In genomic region chr4:182338059-182338458, GRCh38 we compare ENCODE assay signal across 27 cellular contexts.
DNase-seq lines count a peak whose midpoint lies in the region; ATAC-seq and TF ChIP-seq lines count a peak whose summit lies in the region.
"Had no signal": no experiment of that assay in that cellular context is flagged by ENCODE, and none has a peak within 500 bp of the region (broad histone marks: within the 10 kb centered on the region; RNA-seq: fewer than 3 reads in every experiment).

No MANE protein-coding gene starts in this region.

- no peak overlapping the region for H3K27ac ChIP-seq in H9 (ENCODE audit: insufficient read length, low read depth, low read length)
- H3K27ac ChIP-seq in RWPE1, result no peak overlapping the region
- H3K27ac ChIP-seq: breast epithelium, left ventricle myocardium inferior, parathyroid adenoma, spleen, upper lobe of right lung had no signal

- no peak overlapping the region for H3K9ac ChIP-seq in H9 (ENCODE audit: extremely low read depth, insufficient read length, low read length)
- H3K9ac ChIP-seq: parathyroid adenoma had no signal

- H2AK5ac ChIP-seq in H9 (ENCODE audit: insufficient read length, low read length), result no peak overlapping the region

- no peak overlapping the region for H4K8ac ChIP-seq in H9 (replicated peaks; ENCODE audit: insufficient read length, low read depth, low read length)

- no peak overlapping the region for H3K4me2 ChIP-seq in H9 (ENCODE audit: insufficient read depth, insufficient read length, low read length)

- CTCF ChIA-PET in RWPE1 (lab: Yijun Ruan, JAX), result no interaction called here

- H3K27me3 ChIP-seq in BE2C (no peaks in the 10 kb centered on the region), H9 (ENCODE audit: insufficient read depth, low read length) (no peaks in the 10 kb centered on the region)
- H3K27me3 ChIP-seq: breast epithelium, spleen, upper lobe of right lung had no signal

- H4K20me1 ChIP-seq in H9 (ENCODE audit: control insufficient read depth, insufficient read depth, insufficient read length), result no peaks in the 10 kb centered on the region

- POLR2A ChIA-PET in RWPE1 (lab: Yijun Ruan, JAX; ENCODE audit: low non-redundant PET), result no interaction called here

- H3K4me1 ChIP-seq in BE2C, result no peaks in the 10 kb centered on the region; the same call in 1 of the 2 replicates
- H3K4me1 ChIP-seq in H9 (ENCODE audit: insufficient read depth, low read length), result no peaks in the 10 kb centered on the region
- H3K4me1 ChIP-seq: breast epithelium, left ventricle myocardium inferior, parathyroid adenoma, spleen, upper lobe of right lung had no signal

- H3K23me2 ChIP-seq in H9 (ENCODE audit: insufficient read length, low read depth, low read length, poor library complexity, severe bottlenecking), result no peaks in the 10 kb centered on the region

- no peak overlapping the region for H4K91ac ChIP-seq in H9 (ENCODE audit: insufficient read length, low read depth, low read length)

- TF ChIP-seq CTCF in BE2C (IDR thresholded peaks at IDR 0.05; ENCODE audit: low read depth, low read length) (no peak), astrocyte of the spinal cord (IDR thresholded peaks at IDR 0.05; ENCODE audit: low read depth, low read length) (no peak), H9 (conservative IDR thresholded peaks at IDR 0.05) (no peak), RWPE1 (conservative IDR thresholded peaks at IDR 0.05; ENCODE audit: low read depth) (no peak)

- H3K36me3 ChIP-seq in BE2C, result no peaks in the 10 kb centered on the region
- H3K36me3 ChIP-seq: left ventricle myocardium inferior, spleen, upper lobe of right lung had no signal

- ATAC-seq in GM21526 (IDR thresholded peaks at IDR 0.05; ENCODE audit: low FRiP score, unreplicated experiment), result no peak
- ATAC-seq: CD8-positive, alpha-beta T cell; HCT116; stimulated activated naive CD8-positive, alpha-beta T cell treated with anti-CD3 and anti-CD28 coated beads, Interleukin-15, Interleukin-2, amounts not matched to agents 100 U/mL and 50 U/mL, for 24 hours; upper lobe of right lung had no signal

- H3K56ac ChIP-seq in H9 (ENCODE audit: insufficient read length, low read depth, low read length), result no peak overlapping the region

- in situ Hi-C loops in astrocyte of the spinal cord (cut with HindIII; ENCODE audit: low sequenced_read_pairs), result no loop called here

- H3K4me3 Mint-ChIP-seq in H9, result no peak overlapping the region
- H3K4me3 Mint-ChIP-seq: activated CD4-positive, alpha-beta memory T cell treated with anti-CD3 and anti-CD28 coated beads, Interleukin-2, amount 10 ng/mL, durations not matched to agents 7 days and 5 days; CD8-positive, alpha-beta T cell had no signal

- peaks cover 0 to 6% of the 10 kb centered on the region in 2 experiments; a peak in 1 of 5 replicates for H3K9me3 Mint-ChIP-seq in H9
- H3K9me3 Mint-ChIP-seq: activated CD4-positive, alpha-beta memory T cell treated with anti-CD3 and anti-CD28 coated beads, Interleukin-2, amount 10 ng/mL, durations not matched to agents 7 days and 5 days; CD8-positive, alpha-beta T cell had no signal

- H3K36me3 Mint-ChIP-seq in H9 (ENCODE audit: insufficient read depth in 1 of 3, low read depth in 3 of 3), result peaks cover 4 to 12% (median 4%) of the 10 kb centered on the region in 3 experiments; a peak in 6 of 7 replicates
- H3K36me3 Mint-ChIP-seq: CD8-positive, alpha-beta T cell had no signal

- H3K4me1 Mint-ChIP-seq in H9, result peaks cover 19 to 29% of the 10 kb centered on the region in 2 experiments
- H3K4me1 Mint-ChIP-seq: activated CD4-positive, alpha-beta memory T cell treated with anti-CD3 and anti-CD28 coated beads, Interleukin-2, amount 10 ng/mL, durations not matched to agents 7 days and 5 days had no signal

- no CpG with 5 or more reads among the region's 3 CpGs for WGBS in H9 (ENCODE audit: extremely low coverage, insufficient read length, low lambda C conversion rate)

- no peak overlapping the region for H2BK5ac ChIP-seq in H9 (ENCODE audit: insufficient read length, low read length)

- H3K27me3 Mint-ChIP-seq in H9 (ENCODE audit: low read depth), result peaks cover 5% of the 10 kb centered on the region
- H3K27me3 Mint-ChIP-seq: activated CD4-positive, alpha-beta memory T cell treated with anti-CD3 and anti-CD28 coated beads, Interleukin-2, amount 10 ng/mL, durations not matched to agents 7 days and 5 days had no signal

- H3K9me3 ChIP-seq in BE2C (no peaks in the 10 kb centered on the region), H9 (ENCODE audit: control insufficient read depth, low read depth, low read length) (no peaks in the 10 kb centered on the region)
- H3K9me3 ChIP-seq: breast epithelium, left ventricle myocardium inferior, spleen, upper lobe of right lung had no signal

- H3K4ac ChIP-seq in H9 (ENCODE audit: low read depth, low read length), result no peak overlapping the region

- H3K4me3 ChIP-seq in BE2C (ENCODE audit: low read depth, low read length), result no peak overlapping the region
- no peak overlapping the region for H3K4me3 ChIP-seq in astrocyte of the spinal cord (ENCODE audit: low read depth, low read length)
- H3K4me3 ChIP-seq: breast epithelium, left ventricle myocardium inferior, spleen, upper lobe of right lung had no signal

- H2BK15ac ChIP-seq in H9 (ENCODE audit: low read depth, low read length), result no peak overlapping the region

- no peak overlapping the region for H3K14ac ChIP-seq in H9 (ENCODE audit: insufficient read depth, low read length)

- H3K79me2 ChIP-seq in H9 (ENCODE audit: insufficient read depth, low read length), result no peaks in the 10 kb centered on the region
- H3K79me2 ChIP-seq: parathyroid adenoma had no signal

- no peak overlapping the region for H3K27ac Mint-ChIP-seq in H9
- H3K27ac Mint-ChIP-seq: activated CD4-positive, alpha-beta memory T cell treated with anti-CD3 and anti-CD28 coated beads, Interleukin-2, amount 10 ng/mL, durations not matched to agents 7 days and 5 days; CD8-positive, alpha-beta T cell had no signal

- DNase-seq in BE2C (peak; percentile 38), LHCN-M2 (ENCODE audit: low read depth) (peak; percentile 24), astrocyte of the spinal cord (ENCODE audit: low read depth, low spot score) (peak; percentile 26), kidney tubule cell (ENCODE audit: low spot score) (peak; percentile 47), H9 (no peak), NCI-H146 (lab: John Stamatoyannopoulos, UW) (no peak), RWPE1 (ENCODE audit: low spot score) (no peak)
- DNase-seq: activated CD4-positive, alpha-beta memory T cell treated with anti-CD3 and anti-CD28 coated beads, Interleukin-2, amount 10 ng/mL, durations not matched to agents 7 days and 5 days; activated CD4-positive, alpha-beta T cell treated with anti-CD3 and anti-CD28 coated beads for 1 hour; activated CD8-positive, alpha-beta memory T cell treated with anti-CD3 and anti-CD28 coated beads, Interleukin-2, amount 50 U/mL, for 4 hours; activated naive CD4-positive, alpha-beta T cell; AML-193; CD8-positive, alpha-beta T cell; left ventricle myocardium inferior; mesendoderm; NCI-H1048; NCI-H1694; NCI-H446 treated with DMSO at 0.1 percent for 48 hours; RPMI8226; spleen; stimulated activated CD4-positive, alpha-beta T cell treated with anti-CD3 and anti-CD28 coated beads, Interleukin-2, amount 100 ng/mL, for 24 hours; stimulated activated naive CD8-positive, alpha-beta T cell treated with anti-CD3 and anti-CD28 coated beads, Interleukin-15, Interleukin-2, amounts not matched to agents 100 U/mL and 50 U/mL, for 24 hours; upper lobe of right lung had no signal

- H3K79me1 ChIP-seq in H9 (ENCODE audit: insufficient read depth, low read depth, low read length, poor library complexity, severe bottlenecking), result no peaks in the 10 kb centered on the region

- no peak overlapping the region for H3K23ac ChIP-seq in H9 (ENCODE audit: insufficient read length, low read depth, low read length)

- no peak overlapping the region for H3T11ph ChIP-seq in H9 (ENCODE audit: low read length)

- no peak overlapping the region for H3K18ac ChIP-seq in H9 (ENCODE audit: insufficient read length, low read depth, low read length)

- no peak overlapping the region for H2BK120ac ChIP-seq in H9 (ENCODE audit: low read depth, low read length, poor library complexity, severe bottlenecking)

- no peak overlapping the region for H4K5ac ChIP-seq in H9 (ENCODE audit: insufficient read length, low read depth, low read length)

- H2AFZ ChIP-seq in H9 (ENCODE audit: low read length), result no peak overlapping the region
- H2AFZ ChIP-seq: parathyroid adenoma had no signal

- H2BK12ac ChIP-seq in H9 (ENCODE audit: insufficient read length, low read depth, low read length), result no peak overlapping the region

- H2BK20ac ChIP-seq in H9 (ENCODE audit: low read depth, low read length, poor library complexity, severe bottlenecking), result no peak overlapping the region

Comparison
In these comparisons a context has a peak if more than half of its experiments do, and no peak if none do; other contexts are left out.
1. DNase-seq: peak in BE2C (single experiment), LHCN-M2 (single experiment), astrocyte of the spinal cord (single experiment) and kidney tubule cell (single experiment); none in H9 (single experiment), NCI-H146 (single experiment) and RWPE1 (single experiment).